In the genomic region with DNA sequence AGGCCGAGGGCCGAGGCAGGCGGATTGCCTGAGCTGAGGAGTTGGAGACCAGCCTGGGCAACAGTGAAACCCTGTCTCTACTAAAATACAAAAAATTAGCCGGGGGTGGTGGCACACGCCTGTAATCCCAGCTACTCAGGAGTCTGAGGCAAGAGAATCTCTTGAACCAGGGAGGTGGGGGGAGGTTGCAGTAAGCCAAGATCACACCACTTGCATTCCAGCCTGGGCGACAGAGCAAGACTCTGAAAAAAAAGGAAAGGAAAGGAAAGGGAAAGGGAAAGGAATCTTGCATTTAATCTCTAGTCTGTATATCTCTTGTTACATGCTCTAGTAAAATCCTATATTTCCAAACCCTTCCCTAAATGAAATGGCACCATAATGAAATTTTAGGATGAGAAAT, we compare ENCODE assay signal across 23 cellular contexts.
"Had no signal": no experiment of that assay in that cellular context is flagged by ENCODE, and none has a peak within 500 bp of the region (broad histone marks: within the 10 kb centered on the region; RNA-seq: fewer than 3 reads in every experiment).

No MANE protein-coding gene starts in this region.

- H3K27me3 Mint-ChIP-seq: naive thymus-derived CD4-positive, alpha-beta T cell had no signal

- H3K9me3 Mint-ChIP-seq: memory B cell; naive thymus-derived CD4-positive, alpha-beta T cell; nephron had no signal

- DNase-seq: dermis blood vessel endothelial cell; effector memory CD4-positive, alpha-beta T cell; kidney glomerular epithelial cell; midbrain; naive thymus-derived CD4-positive, alpha-beta T cell; nucleus accumbens; stimulated activated CD4-positive, alpha-beta T cell treated with anti-CD3 and anti-CD28 coated beads, Interleukin-12 subunit alpha, Interleukin-12 subunit beta, amount 100 ng/mL, for 4 hours; stimulated activated CD4-positive, alpha-beta T cell treated with anti-CD3 and anti-CD28 coated beads, Interleukin-1b, Interleukin-23, amount 100 ng/mL, for 48 hours; stimulated activated CD4-positive, alpha-beta T cell treated with anti-CD3 and anti-CD28 coated beads, Interleukin-4, amount 100 ng/mL, for 24 hours; stimulated activated naive CD4-positive, alpha-beta T cell treated with Interleukin-2 at 50 U/mL for 16 hours; stomach; trophoblast cell had no signal

- H3K27ac Mint-ChIP-seq: memory B cell; naive thymus-derived CD4-positive, alpha-beta T cell; nephron; stimulated activated effector memory CD8-positive, alpha-beta T cell treated with anti-CD3 and anti-CD28 coated beads, Interleukin-12 subunit alpha, Interleukin-12 subunit beta, amount 100 ng/mL, for 72 hours had no signal

- ATAC-seq: left lobe of liver; naive thymus-derived CD4-positive, alpha-beta T cell; sciatic nerve; stimulated activated effector memory CD8-positive, alpha-beta T cell treated with anti-CD3 and anti-CD28 coated beads, Interleukin-12 subunit alpha, Interleukin-12 subunit beta, amount 100 ng/mL, for 72 hours had no signal

- H3K4me3 Mint-ChIP-seq: memory B cell; naive thymus-derived CD4-positive, alpha-beta T cell; nephron; stimulated activated effector memory CD8-positive, alpha-beta T cell treated with anti-CD3 and anti-CD28 coated beads, Interleukin-12 subunit alpha, Interleukin-12 subunit beta, amount 100 ng/mL, for 72 hours had no signal

- H3K36me3 ChIP-seq: prostate gland, right atrium auricular region, stomach, thyroid gland had no signal

- H3K9me3 ChIP-seq: prostate gland, right atrium auricular region, stomach, thyroid gland had no signal

- H3K4me1 Mint-ChIP-seq: memory B cell; naive thymus-derived CD4-positive, alpha-beta T cell; stimulated activated effector memory CD8-positive, alpha-beta T cell treated with anti-CD3 and anti-CD28 coated beads, Interleukin-12 subunit alpha, Interleukin-12 subunit beta, amount 100 ng/mL, for 72 hours had no signal

- H3K4me2 ChIP-seq: smooth muscle cell had no signal

- H3K4me3 ChIP-seq: coronary artery, lung, prostate gland, right atrium auricular region, smooth muscle cell, stomach, thyroid gland had no signal

- H3K27ac ChIP-seq: coronary artery, prostate gland, right atrium auricular region, stomach, thyroid gland had no signal

- H3K36me3 Mint-ChIP-seq: memory B cell; naive thymus-derived CD4-positive, alpha-beta T cell; stimulated activated effector memory CD8-positive, alpha-beta T cell treated with anti-CD3 and anti-CD28 coated beads, Interleukin-12 subunit alpha, Interleukin-12 subunit beta, amount 100 ng/mL, for 72 hours had no signal

- H3K4me1 ChIP-seq: prostate gland, thyroid gland had no signal

- H3K27me3 ChIP-seq: right atrium auricular region, stomach, thyroid gland had no signal
